Comparison of ENCODE assay signal across 31 cellular contexts in the genomic region with DNA sequence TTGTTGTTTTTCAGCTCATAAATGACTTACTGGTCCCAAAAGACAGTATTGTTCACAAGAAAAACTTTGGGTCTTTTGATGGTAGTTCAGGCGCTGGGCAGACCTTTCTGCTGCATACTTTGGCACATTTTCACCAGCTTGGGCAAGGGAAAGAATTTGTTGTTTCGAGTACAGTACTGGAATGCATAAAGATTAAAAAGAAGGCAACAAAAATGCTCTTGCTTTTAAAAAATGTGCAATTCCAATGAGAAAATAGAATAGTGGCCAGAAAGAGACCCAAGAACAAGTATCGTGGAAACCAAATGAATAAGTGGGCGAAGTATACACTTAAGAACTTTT. TPM values are rescaled to one million over a fixed set of nuclear protein-coding genes. Genes with fewer than 3 reads are reported as not detected.
"Had no signal": no experiment of that assay in that cellular context is flagged by ENCODE, and none has a peak within 500 bp of the region (broad histone marks: within the 10 kb centered on the region; RNA-seq: fewer than 3 reads in every experiment).

No MANE protein-coding gene starts in this region.

- H3K27ac Mint-ChIP-seq: activated CD4-positive, alpha-beta memory T cell treated with anti-CD3 and anti-CD28 coated beads for 36 hours; activated CD4-positive, alpha-beta T cell treated with anti-CD3 and anti-CD28 coated beads, Interleukin-2, amount 10 ng/mL, durations not matched to agents 24 days and 14 days; activated naive CD4-positive, alpha-beta T cell treated with anti-CD3 and anti-CD28 coated beads, Interleukin-2, amount 10 ng/mL, durations not matched to agents 7 days and 5 days; activated naive CD8-positive, alpha-beta T cell treated with anti-CD3 and anti-CD28 coated beads, Interleukin-2, amount 10 ng/mL, durations not matched to agents 7 days and 5 days; activated T-helper 1 cell treated with anti-CD3 and anti-CD28 coated beads, Interleukin-12 subunit alpha, Interleukin-12 subunit beta, Interleukin-2, Interleukin-4 antibody, amounts not matched to agents 30 ng/mL and 10 ng/mL and 1 ng/mL, durations not matched to agents 14 hours and 24 hours and 36 hours; mesothelial cell of epicardium; naive B cell; T-helper 17 cell had no signal

- H3K27ac ChIP-seq: breast epithelium, epithelial cell of prostate, esophagus squamous epithelium, heart right ventricle, right atrium auricular region, suprapubic skin, WERI-Rb-1 had no signal

- H3K4me3 Mint-ChIP-seq: activated CD4-positive, alpha-beta memory T cell treated with anti-CD3 and anti-CD28 coated beads for 36 hours; activated CD4-positive, alpha-beta T cell treated with anti-CD3 and anti-CD28 coated beads, Interleukin-2, amount 10 ng/mL, durations not matched to agents 24 days and 14 days; activated naive CD4-positive, alpha-beta T cell treated with anti-CD3 and anti-CD28 coated beads, Interleukin-2, amount 10 ng/mL, durations not matched to agents 7 days and 5 days; activated naive CD8-positive, alpha-beta T cell treated with anti-CD3 and anti-CD28 coated beads, Interleukin-2, amount 10 ng/mL, durations not matched to agents 7 days and 5 days; activated T-helper 1 cell treated with anti-CD3 and anti-CD28 coated beads, Interleukin-12 subunit alpha, Interleukin-12 subunit beta, Interleukin-2, Interleukin-4 antibody, amounts not matched to agents 30 ng/mL and 10 ng/mL and 1 ng/mL, durations not matched to agents 14 hours and 24 hours and 36 hours; mesothelial cell of epicardium; naive B cell; T-helper 17 cell had no signal

- DNase-seq: activated CD4-positive, alpha-beta memory T cell treated with anti-CD3 and anti-CD28 coated beads for 36 hours; activated CD4-positive, alpha-beta T cell treated with anti-CD3 and anti-CD28 coated beads, Interleukin-2, amount 10 ng/mL, durations not matched to agents 24 days and 14 days; activated CD8-positive, alpha-beta memory T cell treated with anti-CD3 and anti-CD28 coated beads, Interleukin-2, amount 50 U/mL, for 4 hours; activated effector memory CD4-positive, alpha-beta T cell treated with anti-CD3 and anti-CD28 coated beads, Interleukin-2, amount 50 U/mL, for 16 hours; activated naive CD4-positive, alpha-beta T cell treated with anti-CD3 and anti-CD28 coated beads, Interleukin-2, amount 10 ng/mL, durations not matched to agents 7 days and 5 days; activated naive CD8-positive, alpha-beta T cell treated with anti-CD3 and anti-CD28 coated beads, Interleukin-2, amount 10 ng/mL, durations not matched to agents 7 days and 5 days; activated T-cell treated with anti-CD3 and anti-CD28 coated beads, Interleukin-2, amount 50 U/mL, for 1 hour; amniotic stem cell; central memory CD4-positive, alpha-beta T cell; effector CD8-positive, alpha-beta T cell; esophagus squamous epithelium; foreskin fibroblast; heart right ventricle; naive B cell; nucleus accumbens; stimulated activated CD4-positive, alpha-beta T cell treated with anti-CD3 and anti-CD28 coated beads, Interleukin-15, amount 100 ng/mL, for 24 hours; stimulated activated naive CD4-positive, alpha-beta T cell; T-helper 17 cell; T1000; WERI-Rb-1 had no signal

- H3K9me3 ChIP-seq: breast epithelium, esophagus squamous epithelium, heart right ventricle, right atrium auricular region, suprapubic skin, tibial artery had no signal

- H3K27me3 ChIP-seq: breast epithelium, right atrium auricular region, suprapubic skin, tibial artery had no signal

- H3K4me3 ChIP-seq: breast epithelium, esophagus squamous epithelium, heart right ventricle, right atrium auricular region, suprapubic skin, tibial artery had no signal

- H3K36me3 ChIP-seq: breast epithelium, esophagus squamous epithelium, heart right ventricle, right atrium auricular region, suprapubic skin, tibial artery, WERI-Rb-1 had no signal

- ATAC-seq: activated CD4-positive, CD25-positive, alpha-beta regulatory T cell treated with anti-CD3 and anti-CD28 coated beads, Interleukin-2, amount 50 U/mL, for 24 hours; heart right ventricle; T-helper 17 cell had no signal

- H3K4me1 ChIP-seq: right atrium auricular region had no signal

- H3K4me1 Mint-ChIP-seq: naive B cell had no signal

- H3K9me3 Mint-ChIP-seq: activated CD4-positive, alpha-beta memory T cell treated with anti-CD3 and anti-CD28 coated beads for 36 hours; activated CD4-positive, alpha-beta T cell treated with anti-CD3 and anti-CD28 coated beads, Interleukin-2, amount 10 ng/mL, durations not matched to agents 24 days and 14 days; activated naive CD4-positive, alpha-beta T cell treated with anti-CD3 and anti-CD28 coated beads, Interleukin-2, amount 10 ng/mL, durations not matched to agents 7 days and 5 days; activated naive CD8-positive, alpha-beta T cell treated with anti-CD3 and anti-CD28 coated beads, Interleukin-2, amount 10 ng/mL, durations not matched to agents 7 days and 5 days; activated T-helper 1 cell treated with anti-CD3 and anti-CD28 coated beads, Interleukin-12 subunit alpha, Interleukin-12 subunit beta, Interleukin-2, Interleukin-4 antibody, amounts not matched to agents 30 ng/mL and 10 ng/mL and 1 ng/mL, durations not matched to agents 14 hours and 24 hours and 36 hours; mesothelial cell of epicardium; naive B cell had no signal

- H3K36me3 Mint-ChIP-seq: activated CD4-positive, alpha-beta memory T cell treated with anti-CD3 and anti-CD28 coated beads for 36 hours; activated naive CD4-positive, alpha-beta T cell treated with anti-CD3 and anti-CD28 coated beads, Interleukin-2, amount 10 ng/mL, durations not matched to agents 7 days and 5 days; activated naive CD8-positive, alpha-beta T cell treated with anti-CD3 and anti-CD28 coated beads, Interleukin-2, amount 10 ng/mL, durations not matched to agents 7 days and 5 days; mesothelial cell of epicardium; naive B cell had no signal

RNA-seq across cellular contexts. Expression of a gene that starts 56.0 kb away (rescaled TPM):
- total RNA-seq: activated CD4-positive, alpha-beta T cell treated with anti-CD3 and anti-CD28 coated beads, Interleukin-2, amount 10 ng/mL, durations not matched to agents 24 days and 14 days; activated T-helper 1 cell treated with anti-CD3 and anti-CD28 coated beads, Interleukin-12 subunit alpha, Interleukin-12 subunit beta, Interleukin-2, Interleukin-4 antibody, amounts not matched to agents 30 ng/mL and 10 ng/mL and 1 ng/mL, durations not matched to agents 14 hours and 24 hours and 36 hours; dermis microvascular lymphatic vessel endothelial cell; glomerular endothelial cell; pulmonary artery endothelial cell had no signal
